1 cellular context compared by ENCODE assay signal in the genomic region with DNA sequence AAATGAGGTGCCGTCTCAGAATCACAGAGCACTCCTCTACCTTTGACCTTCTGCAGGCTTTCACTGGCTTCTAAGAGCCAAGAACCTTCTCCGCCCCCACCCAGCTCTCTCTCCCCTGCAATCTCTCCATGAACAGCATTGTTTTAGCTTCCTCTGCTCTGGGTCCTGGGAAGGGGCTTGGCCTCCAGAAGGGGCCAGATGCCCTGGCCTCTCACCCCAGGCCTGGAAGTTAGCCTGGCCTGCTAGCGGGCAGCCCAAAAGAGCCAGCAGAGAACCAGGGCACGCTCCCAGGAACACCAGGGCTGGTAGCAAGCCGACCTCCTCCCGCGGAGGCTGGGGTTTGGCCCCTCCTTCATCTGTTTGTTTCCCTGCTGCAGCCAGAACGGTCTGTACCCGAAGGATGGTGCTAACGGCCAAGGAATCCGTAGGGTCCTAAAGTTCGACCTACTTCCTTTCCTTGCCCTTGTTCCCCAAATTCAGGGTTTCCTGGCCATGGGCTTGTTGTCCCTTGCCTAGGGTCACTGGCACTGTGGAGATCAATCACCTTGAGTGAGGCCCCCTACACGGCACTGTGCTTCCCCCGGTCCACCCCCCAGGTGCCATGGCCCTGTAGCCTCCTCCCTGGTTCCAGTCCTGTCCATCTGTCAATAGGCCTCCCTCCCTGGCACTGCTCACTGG.
A peak's percentile ranks its signal among the peaks of the same experiment; 100 is the strongest.
TF ChIP-seq lines count a peak whose summit lies in the region.

No MANE protein-coding gene starts in this region.

TF ChIP-seq in K562, 482 proteins besides CTCF, POLR2A, EP300 and RAD21 (continued from another document and continues in another):
- TF ChIP-seq, protein P1, sequence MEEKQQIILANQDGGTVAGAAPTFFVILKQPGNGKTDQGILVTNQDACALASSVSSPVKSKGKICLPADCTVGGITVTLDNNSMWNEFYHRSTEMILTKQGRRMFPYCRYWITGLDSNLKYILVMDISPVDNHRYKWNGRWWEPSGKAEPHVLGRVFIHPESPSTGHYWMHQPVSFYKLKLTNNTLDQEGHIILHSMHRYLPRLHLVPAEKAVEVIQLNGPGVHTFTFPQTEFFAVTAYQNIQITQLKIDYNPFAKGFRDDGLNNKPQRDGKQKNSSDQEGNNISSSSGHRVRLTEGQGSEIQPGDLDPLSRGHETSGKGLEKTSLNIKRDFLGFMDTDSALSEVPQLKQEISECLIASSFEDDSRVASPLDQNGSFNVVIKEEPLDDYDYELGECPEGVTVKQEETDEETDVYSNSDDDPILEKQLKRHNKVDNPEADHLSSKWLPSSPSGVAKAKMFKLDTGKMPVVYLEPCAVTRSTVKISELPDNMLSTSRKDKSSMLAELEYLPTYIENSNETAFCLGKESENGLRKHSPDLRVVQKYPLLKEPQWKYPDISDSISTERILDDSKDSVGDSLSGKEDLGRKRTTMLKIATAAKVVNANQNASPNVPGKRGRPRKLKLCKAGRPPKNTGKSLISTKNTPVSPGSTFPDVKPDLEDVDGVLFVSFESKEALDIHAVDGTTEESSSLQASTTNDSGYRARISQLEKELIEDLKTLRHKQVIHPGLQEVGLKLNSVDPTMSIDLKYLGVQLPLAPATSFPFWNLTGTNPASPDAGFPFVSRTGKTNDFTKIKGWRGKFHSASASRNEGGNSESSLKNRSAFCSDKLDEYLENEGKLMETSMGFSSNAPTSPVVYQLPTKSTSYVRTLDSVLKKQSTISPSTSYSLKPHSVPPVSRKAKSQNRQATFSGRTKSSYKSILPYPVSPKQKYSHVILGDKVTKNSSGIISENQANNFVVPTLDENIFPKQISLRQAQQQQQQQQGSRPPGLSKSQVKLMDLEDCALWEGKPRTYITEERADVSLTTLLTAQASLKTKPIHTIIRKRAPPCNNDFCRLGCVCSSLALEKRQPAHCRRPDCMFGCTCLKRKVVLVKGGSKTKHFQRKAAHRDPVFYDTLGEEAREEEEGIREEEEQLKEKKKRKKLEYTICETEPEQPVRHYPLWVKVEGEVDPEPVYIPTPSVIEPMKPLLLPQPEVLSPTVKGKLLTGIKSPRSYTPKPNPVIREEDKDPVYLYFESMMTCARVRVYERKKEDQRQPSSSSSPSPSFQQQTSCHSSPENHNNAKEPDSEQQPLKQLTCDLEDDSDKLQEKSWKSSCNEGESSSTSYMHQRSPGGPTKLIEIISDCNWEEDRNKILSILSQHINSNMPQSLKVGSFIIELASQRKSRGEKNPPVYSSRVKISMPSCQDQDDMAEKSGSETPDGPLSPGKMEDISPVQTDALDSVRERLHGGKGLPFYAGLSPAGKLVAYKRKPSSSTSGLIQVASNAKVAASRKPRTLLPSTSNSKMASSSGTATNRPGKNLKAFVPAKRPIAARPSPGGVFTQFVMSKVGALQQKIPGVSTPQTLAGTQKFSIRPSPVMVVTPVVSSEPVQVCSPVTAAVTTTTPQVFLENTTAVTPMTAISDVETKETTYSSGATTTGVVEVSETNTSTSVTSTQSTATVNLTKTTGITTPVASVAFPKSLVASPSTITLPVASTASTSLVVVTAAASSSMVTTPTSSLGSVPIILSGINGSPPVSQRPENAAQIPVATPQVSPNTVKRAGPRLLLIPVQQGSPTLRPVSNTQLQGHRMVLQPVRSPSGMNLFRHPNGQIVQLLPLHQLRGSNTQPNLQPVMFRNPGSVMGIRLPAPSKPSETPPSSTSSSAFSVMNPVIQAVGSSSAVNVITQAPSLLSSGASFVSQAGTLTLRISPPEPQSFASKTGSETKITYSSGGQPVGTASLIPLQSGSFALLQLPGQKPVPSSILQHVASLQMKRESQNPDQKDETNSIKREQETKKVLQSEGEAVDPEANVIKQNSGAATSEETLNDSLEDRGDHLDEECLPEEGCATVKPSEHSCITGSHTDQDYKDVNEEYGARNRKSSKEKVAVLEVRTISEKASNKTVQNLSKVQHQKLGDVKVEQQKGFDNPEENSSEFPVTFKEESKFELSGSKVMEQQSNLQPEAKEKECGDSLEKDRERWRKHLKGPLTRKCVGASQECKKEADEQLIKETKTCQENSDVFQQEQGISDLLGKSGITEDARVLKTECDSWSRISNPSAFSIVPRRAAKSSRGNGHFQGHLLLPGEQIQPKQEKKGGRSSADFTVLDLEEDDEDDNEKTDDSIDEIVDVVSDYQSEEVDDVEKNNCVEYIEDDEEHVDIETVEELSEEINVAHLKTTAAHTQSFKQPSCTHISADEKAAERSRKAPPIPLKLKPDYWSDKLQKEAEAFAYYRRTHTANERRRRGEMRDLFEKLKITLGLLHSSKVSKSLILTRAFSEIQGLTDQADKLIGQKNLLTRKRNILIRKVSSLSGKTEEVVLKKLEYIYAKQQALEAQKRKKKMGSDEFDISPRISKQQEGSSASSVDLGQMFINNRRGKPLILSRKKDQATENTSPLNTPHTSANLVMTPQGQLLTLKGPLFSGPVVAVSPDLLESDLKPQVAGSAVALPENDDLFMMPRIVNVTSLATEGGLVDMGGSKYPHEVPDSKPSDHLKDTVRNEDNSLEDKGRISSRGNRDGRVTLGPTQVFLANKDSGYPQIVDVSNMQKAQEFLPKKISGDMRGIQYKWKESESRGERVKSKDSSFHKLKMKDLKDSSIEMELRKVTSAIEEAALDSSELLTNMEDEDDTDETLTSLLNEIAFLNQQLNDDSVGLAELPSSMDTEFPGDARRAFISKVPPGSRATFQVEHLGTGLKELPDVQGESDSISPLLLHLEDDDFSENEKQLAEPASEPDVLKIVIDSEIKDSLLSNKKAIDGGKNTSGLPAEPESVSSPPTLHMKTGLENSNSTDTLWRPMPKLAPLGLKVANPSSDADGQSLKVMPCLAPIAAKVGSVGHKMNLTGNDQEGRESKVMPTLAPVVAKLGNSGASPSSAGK (IDR thresholded peaks at IDR 0.05), result no peak; the same call in 1 of the 2 replicates
- peak; percentile 48; the same call in 1 of the 2 replicates for TF ChIP-seq NR4A1 (CRISPR knock-in tag; IDR thresholded peaks at IDR 0.05)
- peak; percentile 62; the same call in 1 of the 2 replicates for TF ChIP-seq NR4A1 (tag; IDR thresholded peaks at IDR 0.05)
- TF ChIP-seq, protein P2, sequence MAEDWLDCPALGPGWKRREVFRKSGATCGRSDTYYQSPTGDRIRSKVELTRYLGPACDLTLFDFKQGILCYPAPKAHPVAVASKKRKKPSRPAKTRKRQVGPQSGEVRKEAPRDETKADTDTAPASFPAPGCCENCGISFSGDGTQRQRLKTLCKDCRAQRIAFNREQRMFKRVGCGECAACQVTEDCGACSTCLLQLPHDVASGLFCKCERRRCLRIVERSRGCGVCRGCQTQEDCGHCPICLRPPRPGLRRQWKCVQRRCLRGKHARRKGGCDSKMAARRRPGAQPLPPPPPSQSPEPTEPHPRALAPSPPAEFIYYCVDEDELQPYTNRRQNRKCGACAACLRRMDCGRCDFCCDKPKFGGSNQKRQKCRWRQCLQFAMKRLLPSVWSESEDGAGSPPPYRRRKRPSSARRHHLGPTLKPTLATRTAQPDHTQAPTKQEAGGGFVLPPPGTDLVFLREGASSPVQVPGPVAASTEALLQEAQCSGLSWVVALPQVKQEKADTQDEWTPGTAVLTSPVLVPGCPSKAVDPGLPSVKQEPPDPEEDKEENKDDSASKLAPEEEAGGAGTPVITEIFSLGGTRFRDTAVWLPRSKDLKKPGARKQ (CRISPR knock-in tag; IDR thresholded peaks at IDR 0.05), result no peak
- TF ChIP-seq PHF20 (IDR thresholded peaks at IDR 0.05; ENCODE audit: partially characterized antibody), result no peak
- TF ChIP-seq, protein P3, sequence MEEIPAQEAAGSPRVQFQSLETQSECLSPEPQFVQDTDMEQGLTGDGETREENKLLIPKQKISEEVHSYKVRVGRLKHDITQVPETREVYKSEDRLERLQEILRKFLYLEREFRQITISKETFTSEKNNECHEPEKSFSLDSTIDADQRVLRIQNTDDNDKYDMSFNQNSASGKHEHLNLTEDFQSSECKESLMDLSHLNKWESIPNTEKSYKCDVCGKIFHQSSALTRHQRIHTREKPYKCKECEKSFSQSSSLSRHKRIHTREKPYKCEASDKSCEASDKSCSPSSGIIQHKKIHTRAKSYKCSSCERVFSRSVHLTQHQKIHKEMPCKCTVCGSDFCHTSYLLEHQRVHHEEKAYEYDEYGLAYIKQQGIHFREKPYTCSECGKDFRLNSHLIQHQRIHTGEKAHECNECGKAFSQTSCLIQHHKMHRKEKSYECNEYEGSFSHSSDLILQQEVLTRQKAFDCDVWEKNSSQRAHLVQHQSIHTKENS (CRISPR knock-in tag; IDR thresholded peaks at IDR 0.05), result no peak
- TF ChIP-seq LEF1 (IDR thresholded peaks at IDR 0.05), result peak; percentile 66; the same call in 1 of the 2 replicates
- TF ChIP-seq ZNF143 (CRISPR knock-in tag; IDR thresholded peaks at IDR 0.05), result no peak
- TF ChIP-seq GABPA (tag; conservative IDR thresholded peaks at IDR 0.05; ENCODE audit: low read depth), result no peak
- no peak for TF ChIP-seq ZNF41 (CRISPR knock-in tag; conservative IDR thresholded peaks at IDR 0.05)
- TF ChIP-seq ZNF263 (CRISPR knock-in tag; IDR thresholded peaks at IDR 0.05; ENCODE audit: borderline replicate concordance), result peak; percentile 43; the same call in 1 of the 2 replicates
- peak; percentile 50; the same call in 1 of the 2 replicates for TF ChIP-seq FOXM1 (IDR thresholded peaks at IDR 0.05; ENCODE audit: low read depth)
- TF ChIP-seq FOXM1 (CRISPR knock-in tag; IDR thresholded peaks at IDR 0.05; ENCODE audit: low read depth), result 0 out of 2 replicates have a peak, but pooled peaks have one; percentile 57
- TF ChIP-seq, protein P4, sequence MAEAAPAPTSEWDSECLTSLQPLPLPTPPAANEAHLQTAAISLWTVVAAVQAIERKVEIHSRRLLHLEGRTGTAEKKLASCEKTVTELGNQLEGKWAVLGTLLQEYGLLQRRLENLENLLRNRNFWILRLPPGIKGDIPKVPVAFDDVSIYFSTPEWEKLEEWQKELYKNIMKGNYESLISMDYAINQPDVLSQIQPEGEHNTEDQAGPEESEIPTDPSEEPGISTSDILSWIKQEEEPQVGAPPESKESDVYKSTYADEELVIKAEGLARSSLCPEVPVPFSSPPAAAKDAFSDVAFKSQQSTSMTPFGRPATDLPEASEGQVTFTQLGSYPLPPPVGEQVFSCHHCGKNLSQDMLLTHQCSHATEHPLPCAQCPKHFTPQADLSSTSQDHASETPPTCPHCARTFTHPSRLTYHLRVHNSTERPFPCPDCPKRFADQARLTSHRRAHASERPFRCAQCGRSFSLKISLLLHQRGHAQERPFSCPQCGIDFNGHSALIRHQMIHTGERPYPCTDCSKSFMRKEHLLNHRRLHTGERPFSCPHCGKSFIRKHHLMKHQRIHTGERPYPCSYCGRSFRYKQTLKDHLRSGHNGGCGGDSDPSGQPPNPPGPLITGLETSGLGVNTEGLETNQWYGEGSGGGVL (CRISPR knock-in tag; IDR thresholded peaks at IDR 0.05), result no peak
- TF ChIP-seq, protein P5, sequence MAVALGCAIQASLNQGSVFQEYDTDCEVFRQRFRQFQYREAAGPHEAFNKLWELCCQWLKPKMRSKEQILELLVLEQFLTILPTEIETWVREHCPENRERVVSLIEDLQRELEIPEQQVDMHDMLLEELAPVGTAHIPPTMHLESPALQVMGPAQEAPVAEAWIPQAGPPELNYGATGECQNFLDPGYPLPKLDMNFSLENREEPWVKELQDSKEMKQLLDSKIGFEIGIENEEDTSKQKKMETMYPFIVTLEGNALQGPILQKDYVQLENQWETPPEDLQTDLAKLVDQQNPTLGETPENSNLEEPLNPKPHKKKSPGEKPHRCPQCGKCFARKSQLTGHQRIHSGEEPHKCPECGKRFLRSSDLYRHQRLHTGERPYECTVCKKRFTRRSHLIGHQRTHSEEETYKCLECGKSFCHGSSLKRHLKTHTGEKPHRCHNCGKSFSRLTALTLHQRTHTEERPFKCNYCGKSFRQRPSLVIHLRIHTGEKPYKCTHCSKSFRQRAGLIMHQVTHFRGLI (CRISPR knock-in tag; IDR thresholded peaks at IDR 0.05), result no peak
- TF ChIP-seq ZKSCAN8 (CRISPR knock-in tag; IDR thresholded peaks at IDR 0.05), result no peak
- TF ChIP-seq THRAP3 (IDR thresholded peaks at IDR 0.05; ENCODE audit: borderline replicate concordance), result no peak
- TF ChIP-seq, protein P6, sequence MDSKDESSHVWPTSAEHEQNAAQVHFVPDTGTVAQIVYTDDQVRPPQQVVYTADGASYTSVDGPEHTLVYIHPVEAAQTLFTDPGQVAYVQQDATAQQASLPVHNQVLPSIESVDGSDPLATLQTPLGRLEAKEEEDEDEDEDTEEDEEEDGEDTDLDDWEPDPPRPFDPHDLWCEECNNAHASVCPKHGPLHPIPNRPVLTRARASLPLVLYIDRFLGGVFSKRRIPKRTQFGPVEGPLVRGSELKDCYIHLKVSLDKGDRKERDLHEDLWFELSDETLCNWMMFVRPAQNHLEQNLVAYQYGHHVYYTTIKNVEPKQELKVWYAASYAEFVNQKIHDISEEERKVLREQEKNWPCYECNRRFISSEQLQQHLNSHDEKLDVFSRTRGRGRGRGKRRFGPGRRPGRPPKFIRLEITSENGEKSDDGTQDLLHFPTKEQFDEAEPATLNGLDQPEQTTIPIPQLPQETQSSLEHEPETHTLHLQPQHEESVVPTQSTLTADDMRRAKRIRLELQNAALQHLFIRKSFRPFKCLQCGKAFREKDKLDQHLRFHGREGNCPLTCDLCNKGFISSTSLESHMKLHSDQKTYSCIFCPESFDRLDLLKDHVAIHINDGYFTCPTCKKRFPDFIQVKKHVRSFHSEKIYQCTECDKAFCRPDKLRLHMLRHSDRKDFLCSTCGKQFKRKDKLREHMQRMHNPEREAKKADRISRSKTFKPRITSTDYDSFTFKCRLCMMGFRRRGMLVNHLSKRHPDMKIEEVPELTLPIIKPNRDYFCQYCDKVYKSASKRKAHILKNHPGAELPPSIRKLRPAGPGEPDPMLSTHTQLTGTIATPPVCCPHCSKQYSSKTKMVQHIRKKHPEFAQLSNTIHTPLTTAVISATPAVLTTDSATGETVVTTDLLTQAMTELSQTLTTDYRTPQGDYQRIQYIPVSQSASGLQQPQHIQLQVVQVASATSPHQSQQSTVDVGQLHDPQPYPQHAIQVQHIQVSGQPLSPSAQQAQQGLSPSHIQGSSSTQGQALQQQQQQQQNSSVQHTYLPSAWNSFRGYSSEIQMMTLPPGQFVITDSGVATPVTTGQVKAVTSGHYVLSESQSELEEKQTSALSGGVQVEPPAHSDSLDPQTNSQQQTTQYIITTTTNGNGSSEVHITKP (IDR thresholded peaks at IDR 0.05; ENCODE audit: partially characterized antibody), result peak; percentile 70
- no peak for TF ChIP-seq KLF1 (tag; IDR thresholded peaks at IDR 0.05)
- peak; percentile 79; the same call in 1 of the 2 replicates for TF ChIP-seq CC2D1A (IDR thresholded peaks at IDR 0.05)
- TF ChIP-seq, protein P7, sequence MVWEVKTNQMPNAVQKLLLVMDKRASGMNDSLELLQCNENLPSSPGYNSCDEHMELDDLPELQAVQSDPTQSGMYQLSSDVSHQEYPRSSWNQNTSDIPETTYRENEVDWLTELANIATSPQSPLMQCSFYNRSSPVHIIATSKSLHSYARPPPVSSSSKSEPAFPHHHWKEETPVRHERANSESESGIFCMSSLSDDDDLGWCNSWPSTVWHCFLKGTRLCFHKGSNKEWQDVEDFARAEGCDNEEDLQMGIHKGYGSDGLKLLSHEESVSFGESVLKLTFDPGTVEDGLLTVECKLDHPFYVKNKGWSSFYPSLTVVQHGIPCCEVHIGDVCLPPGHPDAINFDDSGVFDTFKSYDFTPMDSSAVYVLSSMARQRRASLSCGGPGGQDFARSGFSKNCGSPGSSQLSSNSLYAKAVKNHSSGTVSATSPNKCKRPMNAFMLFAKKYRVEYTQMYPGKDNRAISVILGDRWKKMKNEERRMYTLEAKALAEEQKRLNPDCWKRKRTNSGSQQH (CRISPR knock-in tag; IDR thresholded peaks at IDR 0.05), result peak; percentile 59; the same call in 1 of the 2 replicates
